In genomic region chr18:44737623-44738022, GRCh38 we compare ENCODE assay signal across 20 cellular contexts.
"Had no signal": no experiment of that assay in that cellular context is flagged by ENCODE, and none has a peak within 500 bp of the region (broad histone marks: within the 10 kb centered on the region; RNA-seq: fewer than 3 reads in every experiment).

No MANE protein-coding gene starts in this region.

- H3K36me3 Mint-ChIP-seq: activated naive CD8-positive, alpha-beta T cell; WTC11 had no signal

- ATAC-seq: activated CD8-positive, alpha-beta T cell treated with anti-CD3 and anti-CD28 coated beads, Interleukin-2, amount 10 ng/mL, durations not matched to agents 7 days and 5 days; body of pancreas; T-helper 17 cell; WTC11 had no signal

- H3K4me1 ChIP-seq: colonic mucosa had no signal

- H3K36me3 ChIP-seq: colonic mucosa, prostate gland, thyroid gland had no signal

- H3K4me3 ChIP-seq: body of pancreas, colonic mucosa, prostate gland, thyroid gland had no signal

- DNase-seq: activated CD4-positive, alpha-beta T cell treated with anti-CD3 and anti-CD28 coated beads for 48 hours; activated CD8-positive, alpha-beta memory T cell treated with anti-CD3 and anti-CD28 coated beads, Interleukin-2, amount 50 U/mL, for 4 hours; activated CD8-positive, alpha-beta T cell treated with anti-CD3 and anti-CD28 coated beads, Interleukin-2, amount 10 ng/mL, durations not matched to agents 7 days and 5 days; activated effector memory CD4-positive, alpha-beta T cell treated with anti-CD3 and anti-CD28 coated beads, Interleukin-2, amount 50 U/mL, for 16 hours; activated T-cell treated with anti-CD3 and anti-CD28 coated beads, Interleukin-2, amount 50 U/mL, for 48 hours; amniotic stem cell; body of pancreas; central memory CD4-positive, alpha-beta T cell; colonic mucosa; hippocampal formation; nephron progenitor cell; SIG-M5; stimulated activated CD4-positive, alpha-beta T cell treated with anti-CD3 and anti-CD28 coated beads, Interleukin-12 subunit alpha, Interleukin-12 subunit beta, amount 100 ng/mL, for 4 hours; stimulated activated CD4-positive, alpha-beta T cell treated with anti-CD3 and anti-CD28 coated beads, Interleukin-2, amount 100 ng/mL, for 24 hours; T-helper 17 cell; thyroid gland had no signal

- H3K4me3 Mint-ChIP-seq: activated CD8-positive, alpha-beta T cell treated with anti-CD3 and anti-CD28 coated beads, Interleukin-2, amount 10 ng/mL, durations not matched to agents 7 days and 5 days; activated naive CD8-positive, alpha-beta T cell; nephron progenitor cell; T-helper 17 cell; WTC11 had no signal

- H3K9me3 ChIP-seq: body of pancreas, colonic mucosa, prostate gland, thyroid gland had no signal

- H3K27ac ChIP-seq: colonic mucosa, prostate gland had no signal

- H3K9me3 Mint-ChIP-seq: nephron progenitor cell, WTC11 had no signal

- H3K27me3 ChIP-seq: body of pancreas, colonic mucosa, thyroid gland had no signal

- FAIRE-seq: endothelial cell of umbilical vein had no signal

- H3K27ac Mint-ChIP-seq: activated CD8-positive, alpha-beta T cell treated with anti-CD3 and anti-CD28 coated beads, Interleukin-2, amount 10 ng/mL, durations not matched to agents 7 days and 5 days; activated naive CD8-positive, alpha-beta T cell; nephron progenitor cell; T-helper 17 cell; WTC11 had no signal
